Comparison of ENCODE assay signal across 25 cellular contexts in genomic region chr1:9711466-9712020, GRCh38.
A peak's percentile ranks its signal among the peaks of the same experiment; 100 is the strongest.
DNase-seq lines count a peak whose midpoint lies in the region; ATAC-seq, FAIRE-seq and TF ChIP-seq lines count a peak whose summit lies in the region.
"Had no signal": no experiment of that assay in that cellular context is flagged by ENCODE, and none has a peak within 500 bp of the region (broad histone marks: within the 10 kb centered on the region; RNA-seq: fewer than 3 reads in every experiment).

No MANE protein-coding gene starts in this region.

- H4K20me1 ChIP-seq in BLaER1 (peaks cover 95% of the 10 kb centered on the region), H1 (replicated peaks in 1 of 2; ENCODE audit: control insufficient read depth in 1 of 2, insufficient read depth in 2 of 2, low read length in 2 of 2) (peaks cover 0 to 1% of the 10 kb centered on the region in 2 experiments)

- no peak overlapping the region for H2BK20ac ChIP-seq in H1 (ENCODE audit: low read length)

- no peak for TF ChIP-seq POLR2A in H1 (IDR thresholded peaks at IDR 0.05; ENCODE audit: control extremely low read depth in 1 of 2, low read depth in 2 of 2, low read length in 2 of 2)

- H3K14ac ChIP-seq in H1 (ENCODE audit: insufficient read length): no peak overlapping the region

- H3K4ac ChIP-seq in H1 (replicated peaks; ENCODE audit: insufficient read length, low read depth, low read length): no peak overlapping the region

- H3K4me3 Mint-ChIP-seq in T-helper 2 cell treated with Interferon-gamma antibody and Interleukin-4, amounts not matched to agents 5 μg/mL and 100 μg/mL, for 36 hours: no peak overlapping the region
- no peak overlapping the region for H3K4me3 Mint-ChIP-seq in activated CD8-positive, alpha-beta T cell treated with anti-CD3 and anti-CD28 coated beads, Interleukin-2, amount 10 ng/mL, durations not matched to agents 7 days and 5 days
- H3K4me3 Mint-ChIP-seq: activated B cell treated with CpG ODN at 0.5 μM for 24 hours had no signal

- H3K4me1 ChIP-seq in BLaER1 (peaks cover 56% of the 10 kb centered on the region), H1 (replicated peaks in 1 of 4; ENCODE audit: control insufficient read depth in 3 of 4, insufficient read depth in 4 of 4, low read length in 3 of 4) (peaks cover 4 to 26% (median 19%) of the 10 kb centered on the region in 4 experiments), SJCRH30 (no peaks in the 10 kb centered on the region)
- H3K4me1 ChIP-seq: gastrocnemius medialis, tibial artery had no signal

- H2AK5ac ChIP-seq in H1 (ENCODE audit: low read depth, low read length): no peak overlapping the region

- ATAC-seq in activated CD8-positive, alpha-beta T cell treated with anti-CD3 and anti-CD28 coated beads, Interleukin-2, amount 10 ng/mL, durations not matched to agents 7 days and 5 days: peak; percentile 18
- ATAC-seq: gastrocnemius medialis, left cardiac atrium had no signal

- H3K9me3 ChIP-seq in BLaER1 (no peaks in the 10 kb centered on the region), H1 (ENCODE audit: insufficient read depth in 2 of 2, low read depth in 1 of 2, low read length in 1 of 2) (no peaks in the 10 kb centered on the region), SJCRH30 (replicated peaks) (no peaks in the 10 kb centered on the region)
- H3K9me3 ChIP-seq: gastrocnemius medialis, SK-N-SH, tibial artery had no signal

- H3K79me2 ChIP-seq in H1 (ENCODE audit: control insufficient read depth in 1 of 2, insufficient read depth in 2 of 2, low read length in 2 of 2): no peaks in the 10 kb centered on the region
- H3K79me2 ChIP-seq: hepatocyte had no signal

- POLR2A ChIA-PET in activated CD8-positive, alpha-beta T cell treated with anti-CD3 and anti-CD28 coated beads, Interleukin-2, amount 10 ng/mL, durations not matched to agents 7 days and 5 days (lab: Charles Lee): interaction anchor here (0.6 to 1.9 kb wide), 7 partner anchors 9 to 285 kb away, joined by 3 to 5 read pairs (median 3); no protein-coding TSS in a partner anchor
- POLR2A ChIA-PET in H1 (lab: Charles Lee; ENCODE audit: partially characterized antibody): interaction anchor here (0.9 kb wide), 1 partner anchor 58 kb away, joined by 3 read pairs; no protein-coding TSS in a partner anchor

- no peak overlapping the region for H2BK5ac ChIP-seq in H1 (ENCODE audit: low read depth, low read length)

- H3K4me2 ChIP-seq in BLaER1 (peak overlapping the region; percentile 19; the same call in 1 of the 2 replicates), H1 (ENCODE audit: insufficient read depth in 1 of 2, low read depth in 2 of 2, low read length in 2 of 2) (no peak overlapping the region)
- H3K4me2 ChIP-seq: hepatocyte, SK-N-SH had no signal

- H3K18ac ChIP-seq in H1 (ENCODE audit: extremely low read depth, low read length): no peak overlapping the region

- DNase-seq in T-helper 2 cell treated with Interferon-gamma antibody and Interleukin-4, amounts not matched to agents 5 μg/mL and 100 μg/mL, for 36 hours (ENCODE audit: low spot score): no peak
- DNase-seq in T-helper 2 cell: no peak
- peak; percentile 44 for DNase-seq in activated CD8-positive, alpha-beta T cell treated with anti-CD3 and anti-CD28 coated beads, Interleukin-2, amount 10 ng/mL, durations not matched to agents 7 days and 5 days
- no peak for DNase-seq in H1 (ENCODE audit: low read depth in 1 of 2, low spot score in 2 of 2)
- no peak for DNase-seq in SJCRH30
- no peak for DNase-seq in NCI-H748 treated with DMSO at 0.1 percent for 48 hours (lab: John Stamatoyannopoulos, UW)
- DNase-seq in activated gamma-delta T cell treated with Interleukin-2 at 50 U/mL for 16 hours: no peak
- DNase-seq: 8988T; activated B cell treated with CpG ODN at 0.5 μM for 24 hours; dermis blood vessel endothelial cell; DMS153; gastrocnemius medialis; GOT3; left cardiac atrium; mammary epithelial cell; NCI-H1048; NCI-H1694; NCI-H446 treated with DMSO at 0.1 percent for 48 hours; nucleus accumbens; SK-N-SH; stimulated activated CD4-positive, alpha-beta T cell treated with anti-CD3 and anti-CD28 coated beads, Interleukin-15, amount 100 ng/mL, for 24 hours; T-helper 9 cell; tibial artery had no signal

- CTCF ChIA-PET in activated CD8-positive, alpha-beta T cell treated with anti-CD3 and anti-CD28 coated beads, Interleukin-2, amount 10 ng/mL, durations not matched to agents 7 days and 5 days (lab: Charles Lee): interaction anchor here (0.6 kb wide), 2 partner anchors 8 to 85 kb away, joined by 3 read pairs; no protein-coding TSS in a partner anchor
- CTCF ChIA-PET in H1 (lab: Charles Lee; ENCODE audit: partially characterized antibody): interaction anchor here (0.8 to 6.9 kb wide), 6 partner anchors 8 to 118 kb away, joined by 3 to 62 read pairs (median 4); no protein-coding TSS in a partner anchor

- H3K27ac ChIP-seq in BLaER1: no peak overlapping the region
- no peak overlapping the region for H3K27ac ChIP-seq in H1 (ENCODE audit: low read depth, low read length)
- H3K27ac ChIP-seq in SJCRH30: no peak overlapping the region
- H3K27ac ChIP-seq: gastrocnemius medialis, hepatocyte, tibial artery had no signal

- H3K4me3 ChIP-seq in BLaER1 (no peak overlapping the region), H1 (ENCODE audit: extremely low read depth in 1 of 4, insufficient read depth in 2 of 4, low read depth in 3 of 4, low read length in 4 of 4) (no peak overlapping the region), SJCRH30 (no peak overlapping the region)
- H3K4me3 ChIP-seq: gastrocnemius medialis, hepatocyte, tibial artery had no signal

- no peaks in the 10 kb centered on the region for H3K79me1 ChIP-seq in H1 (ENCODE audit: low read depth, low read length)

- no peak overlapping the region for H4K5ac ChIP-seq in H1 (ENCODE audit: insufficient read length, low read depth, low read length)

- H3K56ac ChIP-seq in H1 (replicated peaks; ENCODE audit: insufficient read length, low read depth, low read length): no peak overlapping the region

- no peak for TF ChIP-seq RAD21 in H1 (IDR thresholded peaks at IDR 0.05 in 1 of 2, conservative IDR thresholded peaks at IDR 0.05 in 1 of 2; ENCODE audit: low read depth in 2 of 2, low read length in 2 of 2)

- H3K9ac ChIP-seq in BLaER1 (no peak overlapping the region), H1 (replicated peaks in 1 of 4; ENCODE audit: extremely low read depth in 1 of 4, low read depth in 3 of 4, low read length in 3 of 4) (no peak overlapping the region)
- H3K9ac ChIP-seq: SK-N-SH had no signal

- no peaks in the 10 kb centered on the region for H3K27me3 ChIP-seq in BLaER1
- no peaks in the 10 kb centered on the region for H3K27me3 ChIP-seq in H1 (replicated peaks in 1 of 4; ENCODE audit: control insufficient read depth in 3 of 4, extremely low read depth in 1 of 4, insufficient read depth in 3 of 4, low read length in 3 of 4)
- H3K27me3 ChIP-seq in SJCRH30: no peaks in the 10 kb centered on the region
- H3K27me3 ChIP-seq: gastrocnemius medialis, hepatocyte, tibial artery had no signal

- no peak for TF ChIP-seq EP300 in H1 (IDR thresholded peaks at IDR 0.05; ENCODE audit: borderline replicate concordance in 1 of 2, low read depth in 2 of 2, low read length in 2 of 2)

- no peaks in the 10 kb centered on the region for H3K9me3 Mint-ChIP-seq in T-helper 2 cell treated with Interferon-gamma antibody and Interleukin-4, amounts not matched to agents 5 μg/mL and 100 μg/mL, for 36 hours
- H3K9me3 Mint-ChIP-seq in activated CD8-positive, alpha-beta T cell treated with anti-CD3 and anti-CD28 coated beads, Interleukin-2, amount 10 ng/mL, durations not matched to agents 7 days and 5 days (ENCODE audit: insufficient read depth): no peaks in the 10 kb centered on the region
- H3K9me3 Mint-ChIP-seq: activated B cell treated with CpG ODN at 0.5 μM for 24 hours had no signal

- H3K23ac ChIP-seq in H1 (ENCODE audit: insufficient read length): no peak overlapping the region

- no peaks in the 10 kb centered on the region for H3K23me2 ChIP-seq in H1 (ENCODE audit: low read depth, low read length)

- no peak overlapping the region for H4K8ac ChIP-seq in H1 (ENCODE audit: extremely low read depth, insufficient read depth, low read length)

- TF ChIP-seq CTCF in H1 (IDR thresholded peaks at IDR 0.05; ENCODE audit: control extremely low read depth in 1 of 3, insufficient read depth in 1 of 3, low read depth in 1 of 3, low read length in 3 of 3): no peak

- H3K27ac Mint-ChIP-seq in T-helper 2 cell treated with Interferon-gamma antibody and Interleukin-4, amounts not matched to agents 5 μg/mL and 100 μg/mL, for 36 hours: peak overlapping the region; percentile 36
- H3K27ac Mint-ChIP-seq in activated CD8-positive, alpha-beta T cell treated with anti-CD3 and anti-CD28 coated beads, Interleukin-2, amount 10 ng/mL, durations not matched to agents 7 days and 5 days: peak overlapping the region; percentile 76
- H3K27ac Mint-ChIP-seq: activated B cell treated with CpG ODN at 0.5 μM for 24 hours had no signal

- H3K27me3 Mint-ChIP-seq in T-helper 2 cell treated with Interferon-gamma antibody and Interleukin-4, amounts not matched to agents 5 μg/mL and 100 μg/mL, for 36 hours (ENCODE audit: low read depth): no peaks in the 10 kb centered on the region
- no peaks in the 10 kb centered on the region for H3K27me3 Mint-ChIP-seq in activated CD8-positive, alpha-beta T cell treated with anti-CD3 and anti-CD28 coated beads, Interleukin-2, amount 10 ng/mL, durations not matched to agents 7 days and 5 days (ENCODE audit: low read depth)
- H3K27me3 Mint-ChIP-seq: activated B cell treated with CpG ODN at 0.5 μM for 24 hours had no signal

- WGBS in H1 (ENCODE audit: extremely low coverage in 1 of 2, insufficient coverage in 1 of 2, insufficient read length in 1 of 2, insufficient replicate concordance in 2 of 2, low coverage in 1 of 2, low lambda C conversion rate in 2 of 2, missing lambda C conversion rate in 1 of 2), 2 experiments: 89% methylated on average over 9 of the region's 9 CpGs; no CpG with 5 or more reads in 1 of the 2 experiments

- H2BK12ac ChIP-seq in H1 (ENCODE audit: low read depth, low read length): 0 out of 2 replicates have a peak overlapping the region, but pooled peaks have one; percentile 68

- H2BK15ac ChIP-seq in H1 (ENCODE audit: low read length): no peak overlapping the region

- no peak for FAIRE-seq in H1 (lab: Jason Lieb, UNC)

- peaks cover 31% of the 10 kb centered on the region for H3K4me1 Mint-ChIP-seq in T-helper 2 cell treated with Interferon-gamma antibody and Interleukin-4, amounts not matched to agents 5 μg/mL and 100 μg/mL, for 36 hours (ENCODE audit: low read depth)
- peaks cover 71% of the 10 kb centered on the region for H3K4me1 Mint-ChIP-seq in activated CD8-positive, alpha-beta T cell treated with anti-CD3 and anti-CD28 coated beads, Interleukin-2, amount 10 ng/mL, durations not matched to agents 7 days and 5 days (ENCODE audit: low read depth)

- no peak overlapping the region for H4K91ac ChIP-seq in H1 (replicated peaks; ENCODE audit: insufficient read length, low read length)

- no peak overlapping the region for H2BK120ac ChIP-seq in H1 (replicated peaks; ENCODE audit: low read depth, low read length)

- H3K36me3 ChIP-seq in BLaER1 (peaks cover 97% of the 10 kb centered on the region), H1 (ENCODE audit: control insufficient read depth in 2 of 4, insufficient read depth in 4 of 4, low read length in 3 of 4) (peaks cover 0 to 5% (median 3%) of the 10 kb centered on the region in 4 experiments; a peak in 4 of 8 replicates), SJCRH30 (no peaks in the 10 kb centered on the region)
- H3K36me3 ChIP-seq: gastrocnemius medialis had no signal

- no peak overlapping the region for H2AFZ ChIP-seq in H1 (ENCODE audit: low read length)
- H2AFZ ChIP-seq: hepatocyte had no signal

- H3K36me3 Mint-ChIP-seq in T-helper 2 cell treated with Interferon-gamma antibody and Interleukin-4, amounts not matched to agents 5 μg/mL and 100 μg/mL, for 36 hours (ENCODE audit: low read depth): peaks cover 62% of the 10 kb centered on the region
- H3K36me3 Mint-ChIP-seq in activated CD8-positive, alpha-beta T cell treated with anti-CD3 and anti-CD28 coated beads, Interleukin-2, amount 10 ng/mL, durations not matched to agents 7 days and 5 days (ENCODE audit: low read depth): peaks cover 75% of the 10 kb centered on the region
